In the genomic region with DNA sequence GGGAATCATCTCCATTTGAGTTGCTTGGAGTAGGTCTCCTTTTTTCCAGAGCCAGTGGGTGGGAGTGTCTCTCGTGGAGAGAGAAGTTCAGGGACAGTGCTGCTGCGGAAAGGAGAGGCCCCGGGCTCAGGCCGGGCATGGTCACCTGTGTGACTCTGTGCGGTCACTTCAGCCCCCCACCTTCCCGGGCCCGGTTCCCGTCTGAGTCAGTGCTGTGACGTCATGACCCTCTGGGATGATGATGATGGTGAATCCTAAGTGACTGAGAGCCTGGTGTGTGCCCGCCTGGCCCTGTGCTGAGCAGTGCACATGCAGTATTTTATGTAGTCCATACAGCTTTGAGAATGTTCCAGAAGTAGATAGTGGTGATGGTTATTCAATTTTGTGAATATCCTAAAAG, we compare ENCODE assay signal across 14 cellular contexts. TPM values are rescaled to one million over a fixed set of nuclear protein-coding genes. Genes with fewer than 3 reads are reported as not detected.
DNase-seq lines count a peak whose midpoint lies in the region; ATAC-seq and TF ChIP-seq lines count a peak whose summit lies in the region.
"Had no signal": no experiment of that assay in that cellular context is flagged by ENCODE, and none has a peak within 500 bp of the region (broad histone marks: within the 10 kb centered on the region; RNA-seq: fewer than 3 reads in every experiment).

No MANE protein-coding gene starts in this region.

- peak overlapping the region in 1 of 2 donors; percentile 25 for H3K4me3 Mint-ChIP-seq in activated T-cell treated with anti-CD3 and anti-CD28 coated beads, Interleukin-2, amount 50 U/mL, for 72 hours

- H3K9me3 ChIP-seq in ascending aorta (no peaks in the 10 kb centered on the region), lower lobe of right lung (no peaks in the 10 kb centered on the region), thyroid gland (no peaks in the 10 kb centered on the region)
- H3K9me3 ChIP-seq: pancreas had no signal

- H3K4me3 ChIP-seq in ascending aorta (no peak overlapping the region), lower lobe of right lung (no peak overlapping the region), thyroid gland (replicated peaks in 1 of 3) (no peak overlapping the region)
- H3K4me3 ChIP-seq: pancreas had no signal

- H3K36me3 ChIP-seq in ascending aorta (peaks cover 16 to 26% of the 10 kb centered on the region in 2 donors), lower lobe of right lung (peaks cover 28% of the 10 kb centered on the region), thyroid gland (peaks cover 10 to 13% of the 10 kb centered on the region in 2 donors)

- H3K27ac ChIP-seq in ascending aorta (peak overlapping the region; percentile 81 to 94), lower lobe of right lung (peak overlapping the region; percentile 96), thyroid gland (peak overlapping the region in 2 of 3 donors; percentile 99)
- H3K27ac ChIP-seq: pancreas had no signal

- 89 to 93% methylated on average over 10 of the region's 10 CpGs for WGBS in thyroid gland, 2 donors

- H3K27me3 ChIP-seq in ascending aorta = no peaks in the 10 kb centered on the region
- H3K27me3 ChIP-seq in lower lobe of right lung (ENCODE audit: low read depth) = no peaks in the 10 kb centered on the region
- H3K27me3 ChIP-seq in thyroid gland = no peaks in the 10 kb centered on the region
- H3K27me3 ChIP-seq: pancreas had no signal

- no peaks in the 10 kb centered on the region for H3K9me3 Mint-ChIP-seq in activated T-cell treated with anti-CD3 and anti-CD28 coated beads, Interleukin-2, amount 50 U/mL, for 72 hours

- in situ Hi-C loops in G401 (cut with HindIII; ENCODE audit: low sequenced_read_pairs) = no loop called here

- H3K27me3 Mint-ChIP-seq in activated T-cell treated with anti-CD3 and anti-CD28 coated beads, Interleukin-2, amount 50 U/mL, for 72 hours (ENCODE audit: low read depth) = no peaks in the 10 kb centered on the region

- TF ChIP-seq POLR2A in thyroid gland (IDR thresholded peaks at IDR 0.05) = no peak

- H3K4me1 ChIP-seq in ascending aorta = peaks cover 3 to 45% of the 10 kb centered on the region in 2 donors
- H3K4me1 ChIP-seq in lower lobe of right lung = peaks cover 70% of the 10 kb centered on the region
- H3K4me1 ChIP-seq in thyroid gland = peaks cover 27 to 62% of the 10 kb centered on the region in 2 donors

- peaks cover 79% of the 10 kb centered on the region for H3K4me1 Mint-ChIP-seq in activated T-cell treated with anti-CD3 and anti-CD28 coated beads, Interleukin-2, amount 50 U/mL, for 72 hours (ENCODE audit: low read depth)

- H3K36me3 Mint-ChIP-seq in activated T-cell treated with anti-CD3 and anti-CD28 coated beads, Interleukin-2, amount 50 U/mL, for 72 hours (ENCODE audit: insufficient read depth in 2 of 2) = peaks cover 0 to 18% of the 10 kb centered on the region in 2 donors

- DNase-seq in activated T-cell treated with anti-CD3 and anti-CD28 coated beads, Interleukin-2, amount 50 U/mL, for 72 hours = no peak
- no peak for DNase-seq in activated T-cell treated with anti-CD3 and anti-CD28 coated beads for 4 hours
- DNase-seq in ascending aorta (ENCODE audit: low spot score in 2 of 2) = no peak
- DNase-seq in lower lobe of right lung = no peak
- no peak for DNase-seq in thyroid gland
- no peak for DNase-seq in G401 (ENCODE audit: low spot score)
- no peak for DNase-seq in DMS79 treated with DMSO at 0.1 percent for 48 hours (lab: John Stamatoyannopoulos, UW)
- no peak for DNase-seq in amygdala (lab: John Stamatoyannopoulos, UW)
- DNase-seq: activated T-cell treated with anti-CD3 and anti-CD28 coated beads, Interleukin-2, amount 50 U/mL, for 48 hours; cerebellar nuclear complex; NCI-H2171; pancreas; stimulated activated CD4-positive, alpha-beta T cell treated with anti-CD3 and anti-CD28 coated beads, Interleukin-2, amount 100 ng/mL, for 48 hours had no signal

- H3K27ac Mint-ChIP-seq in activated T-cell treated with anti-CD3 and anti-CD28 coated beads, Interleukin-2, amount 50 U/mL, for 72 hours = peak overlapping the region; percentile 50

- TF ChIP-seq CTCF in ascending aorta (IDR thresholded peaks at IDR 0.05) = no peak
- TF ChIP-seq CTCF in lower lobe of right lung (IDR thresholded peaks at IDR 0.05) = no peak
- no peak for TF ChIP-seq CTCF in thyroid gland (IDR thresholded peaks at IDR 0.05)

- ATAC-seq in activated T-cell treated with anti-CD3 and anti-CD28 coated beads, Interleukin-2, amount 50 U/mL, for 72 hours (replicated peaks in 1 of 2) = no peak
- no peak for ATAC-seq in lower lobe of right lung
- ATAC-seq: Panc1, pancreas had no signal

- intact Hi-C loops in ascending aorta (cut with DNase I) = loop anchor here (10.0 kb wide), 1 partner anchor 1878 kb away; no protein-coding TSS in a partner anchor
- intact Hi-C loops in lower lobe of right lung (cut with DNase I) = no loop called here
- intact Hi-C loops in thyroid gland (cut with DNase I) = no loop called here

RNA-seq across cellular contexts. Expression of a gene that starts 32.6 kb away (rescaled TPM):
- 10 to 100 TPM; 38.1 to 39.0 TPM for total RNA-seq in activated T-cell treated with anti-CD3 and anti-CD28 coated beads, Interleukin-2, amount 50 U/mL, for 72 hours
- total RNA-seq in ascending aorta (115 TPM), lower lobe of right lung (50.4 TPM), thyroid gland (10 to 100 TPM; 19.7 to 35.4 (median 25.4) TPM)
- total RNA-seq in G401 (2014; rRNA removed; shearing (Covaris generic)) = 53.5 and 56.9 TPM in 2 replicates
